9 cellular contexts compared by ENCODE assay signal in genomic region chr13:27826379-27827353, GRCh38. TPM values are rescaled to one million over a fixed set of nuclear protein-coding genes. Genes with fewer than 3 reads are reported as not detected.
DNase-seq lines count a peak whose midpoint lies in the region; ATAC-seq and TF ChIP-seq lines count a peak whose summit lies in the region.
"Had no signal": no experiment of that assay in that cellular context is flagged by ENCODE, and none has a peak within 500 bp of the region (broad histone marks: within the 10 kb centered on the region; RNA-seq: fewer than 3 reads in every experiment).

No MANE protein-coding gene starts in this region.

- no peaks in the 10 kb centered on the region for H3K9me2 ChIP-seq in Loucy (replicated peaks; ENCODE audit: low read depth, low read length)

- no peaks in the 10 kb centered on the region for H4K20me1 ChIP-seq in Loucy (ENCODE audit: insufficient read depth, low read length, poor library complexity, severe bottlenecking)

- H3K4me3 ChIP-seq in Loucy (ENCODE audit: low read length, poor library complexity, severe bottlenecking), result peak overlapping the region; percentile 71

- no peak for ATAC-seq in HG02970 (IDR thresholded peaks at IDR 0.05; ENCODE audit: low FRiP score, unreplicated experiment)

- H3K79me2 ChIP-seq in Loucy (ENCODE audit: insufficient read depth, low read length), result no peaks in the 10 kb centered on the region

- no peaks in the 10 kb centered on the region for H3F3A ChIP-seq in Loucy (ENCODE audit: low read depth)

- no peak overlapping the region for H3K9ac ChIP-seq in Loucy (ENCODE audit: low read depth, low read length, poor library complexity, severe bottlenecking)

- H3K36me3 ChIP-seq in Loucy (ENCODE audit: insufficient read depth, low read length), result no peaks in the 10 kb centered on the region

- H3K4me2 ChIP-seq in Loucy (ENCODE audit: low read depth, low read length, poor library complexity, severe bottlenecking), result peak overlapping the region; percentile 73

- no peaks in the 10 kb centered on the region for H3K27me3 ChIP-seq in Loucy (ENCODE audit: insufficient read depth, low read length, poor library complexity, severe bottlenecking)

- TF ChIP-seq CTCF in Loucy (conservative IDR thresholded peaks at IDR 0.05; ENCODE audit: low read length), result peak; percentile 99

- peak; percentile 47 for DNase-seq in GM04503 (ENCODE audit: low read depth)
- peak; percentile 49 for DNase-seq in SHP77 treated with DMSO at 0.1 percent for 48 hours (lab: John Stamatoyannopoulos, UW)
- DNase-seq in activated gamma-delta T cell treated with anti-CD3 and anti-CD28 coated beads, Interleukin-2, amount 50 U/mL, for 16 hours (ENCODE audit: low read depth), result peak; percentile 57
- DNase-seq in germinal center (ENCODE audit: low spot score), result peak; percentile 77
- DNase-seq in occipital lobe (lab: John Stamatoyannopoulos, UW), result peak; percentile 59
- peak in 48 of 49 donors; percentile 9 to 84 (median 64) for DNase-seq in substantia nigra (lab: John Stamatoyannopoulos, UW)

- H3K9me3 ChIP-seq in Loucy (ENCODE audit: insufficient read depth, low read depth, low read length), result no peaks in the 10 kb centered on the region

- no peaks in the 10 kb centered on the region for H3K4me1 ChIP-seq in Loucy (ENCODE audit: insufficient read depth, low read length, poor library complexity, severe bottlenecking)

- peak overlapping the region; percentile 91 for H2AFZ ChIP-seq in Loucy (ENCODE audit: low read length)

- H3K27ac ChIP-seq in substantia nigra (ENCODE audit: low read depth, low read length, poor library complexity, severe bottlenecking), result no peak overlapping the region

RNA-seq across cellular contexts. Expression of gene GSX1, which starts 34.4 kb away (rescaled TPM):
- not detected for total RNA-seq in occipital lobe
- total RNA-seq: urinary bladder had no signal
